ENCODE assay signal across 2 cellular contexts in the genomic region with DNA sequence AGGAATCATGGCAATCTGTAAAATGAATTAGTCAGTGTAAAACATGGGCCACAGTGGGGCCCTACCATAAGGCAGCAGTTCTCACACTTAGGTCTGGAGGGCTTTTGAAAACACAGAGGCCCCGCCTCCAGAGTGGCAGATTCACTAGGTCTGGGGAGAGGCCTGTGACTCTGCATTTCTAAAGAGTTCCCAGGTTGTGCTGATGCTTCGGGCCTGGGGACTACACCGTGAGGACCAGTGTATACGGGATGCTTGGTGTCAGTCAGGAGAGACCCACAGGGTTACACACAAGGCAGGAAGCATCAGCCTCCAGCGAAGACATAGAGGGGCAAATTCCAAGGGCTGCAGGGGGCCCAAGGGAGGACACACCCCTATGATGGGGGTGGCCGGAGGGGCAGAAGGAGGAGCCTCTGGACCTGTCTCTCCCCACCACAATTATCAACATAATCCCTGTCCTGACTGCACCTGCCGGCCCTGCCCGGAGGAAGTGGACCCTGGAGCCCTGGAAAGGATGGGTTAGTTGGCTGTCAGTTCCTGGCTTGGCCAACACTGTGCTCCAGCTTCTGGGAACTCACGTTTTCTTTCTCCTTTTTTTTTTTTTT.
TF ChIP-seq lines count a peak whose summit lies in the region.

No MANE protein-coding gene starts in this region.

TF ChIP-seq in GM23338, 12 proteins besides CTCF, POLR2A, EP300 and RAD21 (continued from another document):
- TF ChIP-seq, protein P1, sequence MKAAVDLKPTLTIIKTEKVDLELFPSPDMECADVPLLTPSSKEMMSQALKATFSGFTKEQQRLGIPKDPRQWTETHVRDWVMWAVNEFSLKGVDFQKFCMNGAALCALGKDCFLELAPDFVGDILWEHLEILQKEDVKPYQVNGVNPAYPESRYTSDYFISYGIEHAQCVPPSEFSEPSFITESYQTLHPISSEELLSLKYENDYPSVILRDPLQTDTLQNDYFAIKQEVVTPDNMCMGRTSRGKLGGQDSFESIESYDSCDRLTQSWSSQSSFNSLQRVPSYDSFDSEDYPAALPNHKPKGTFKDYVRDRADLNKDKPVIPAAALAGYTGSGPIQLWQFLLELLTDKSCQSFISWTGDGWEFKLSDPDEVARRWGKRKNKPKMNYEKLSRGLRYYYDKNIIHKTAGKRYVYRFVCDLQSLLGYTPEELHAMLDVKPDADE (IDR thresholded peaks at IDR 0.05): no peak
- TF ChIP-seq ZNF331 (CRISPR knock-in tag; IDR thresholded peaks at IDR 0.05; ENCODE audit: low read depth) (no peak), STAT1 (IDR thresholded peaks at IDR 0.05; ENCODE audit: unreplicated experiment) (no peak), CREB1 (CRISPR knock-in tag; IDR thresholded peaks at IDR 0.05; ENCODE audit: low read depth) (no peak), NANOG (IDR thresholded peaks at IDR 0.05; ENCODE audit: borderline replicate concordance) (no peak)
- TF ChIP-seq, protein P2, sequence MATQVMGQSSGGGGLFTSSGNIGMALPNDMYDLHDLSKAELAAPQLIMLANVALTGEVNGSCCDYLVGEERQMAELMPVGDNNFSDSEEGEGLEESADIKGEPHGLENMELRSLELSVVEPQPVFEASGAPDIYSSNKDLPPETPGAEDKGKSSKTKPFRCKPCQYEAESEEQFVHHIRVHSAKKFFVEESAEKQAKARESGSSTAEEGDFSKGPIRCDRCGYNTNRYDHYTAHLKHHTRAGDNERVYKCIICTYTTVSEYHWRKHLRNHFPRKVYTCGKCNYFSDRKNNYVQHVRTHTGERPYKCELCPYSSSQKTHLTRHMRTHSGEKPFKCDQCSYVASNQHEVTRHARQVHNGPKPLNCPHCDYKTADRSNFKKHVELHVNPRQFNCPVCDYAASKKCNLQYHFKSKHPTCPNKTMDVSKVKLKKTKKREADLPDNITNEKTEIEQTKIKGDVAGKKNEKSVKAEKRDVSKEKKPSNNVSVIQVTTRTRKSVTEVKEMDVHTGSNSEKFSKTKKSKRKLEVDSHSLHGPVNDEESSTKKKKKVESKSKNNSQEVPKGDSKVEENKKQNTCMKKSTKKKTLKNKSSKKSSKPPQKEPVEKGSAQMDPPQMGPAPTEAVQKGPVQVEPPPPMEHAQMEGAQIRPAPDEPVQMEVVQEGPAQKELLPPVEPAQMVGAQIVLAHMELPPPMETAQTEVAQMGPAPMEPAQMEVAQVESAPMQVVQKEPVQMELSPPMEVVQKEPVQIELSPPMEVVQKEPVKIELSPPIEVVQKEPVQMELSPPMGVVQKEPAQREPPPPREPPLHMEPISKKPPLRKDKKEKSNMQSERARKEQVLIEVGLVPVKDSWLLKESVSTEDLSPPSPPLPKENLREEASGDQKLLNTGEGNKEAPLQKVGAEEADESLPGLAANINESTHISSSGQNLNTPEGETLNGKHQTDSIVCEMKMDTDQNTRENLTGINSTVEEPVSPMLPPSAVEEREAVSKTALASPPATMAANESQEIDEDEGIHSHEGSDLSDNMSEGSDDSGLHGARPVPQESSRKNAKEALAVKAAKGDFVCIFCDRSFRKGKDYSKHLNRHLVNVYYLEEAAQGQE (IDR thresholded peaks at IDR 0.05; ENCODE audit: unreplicated experiment): no peak
- TF ChIP-seq, protein P3, sequence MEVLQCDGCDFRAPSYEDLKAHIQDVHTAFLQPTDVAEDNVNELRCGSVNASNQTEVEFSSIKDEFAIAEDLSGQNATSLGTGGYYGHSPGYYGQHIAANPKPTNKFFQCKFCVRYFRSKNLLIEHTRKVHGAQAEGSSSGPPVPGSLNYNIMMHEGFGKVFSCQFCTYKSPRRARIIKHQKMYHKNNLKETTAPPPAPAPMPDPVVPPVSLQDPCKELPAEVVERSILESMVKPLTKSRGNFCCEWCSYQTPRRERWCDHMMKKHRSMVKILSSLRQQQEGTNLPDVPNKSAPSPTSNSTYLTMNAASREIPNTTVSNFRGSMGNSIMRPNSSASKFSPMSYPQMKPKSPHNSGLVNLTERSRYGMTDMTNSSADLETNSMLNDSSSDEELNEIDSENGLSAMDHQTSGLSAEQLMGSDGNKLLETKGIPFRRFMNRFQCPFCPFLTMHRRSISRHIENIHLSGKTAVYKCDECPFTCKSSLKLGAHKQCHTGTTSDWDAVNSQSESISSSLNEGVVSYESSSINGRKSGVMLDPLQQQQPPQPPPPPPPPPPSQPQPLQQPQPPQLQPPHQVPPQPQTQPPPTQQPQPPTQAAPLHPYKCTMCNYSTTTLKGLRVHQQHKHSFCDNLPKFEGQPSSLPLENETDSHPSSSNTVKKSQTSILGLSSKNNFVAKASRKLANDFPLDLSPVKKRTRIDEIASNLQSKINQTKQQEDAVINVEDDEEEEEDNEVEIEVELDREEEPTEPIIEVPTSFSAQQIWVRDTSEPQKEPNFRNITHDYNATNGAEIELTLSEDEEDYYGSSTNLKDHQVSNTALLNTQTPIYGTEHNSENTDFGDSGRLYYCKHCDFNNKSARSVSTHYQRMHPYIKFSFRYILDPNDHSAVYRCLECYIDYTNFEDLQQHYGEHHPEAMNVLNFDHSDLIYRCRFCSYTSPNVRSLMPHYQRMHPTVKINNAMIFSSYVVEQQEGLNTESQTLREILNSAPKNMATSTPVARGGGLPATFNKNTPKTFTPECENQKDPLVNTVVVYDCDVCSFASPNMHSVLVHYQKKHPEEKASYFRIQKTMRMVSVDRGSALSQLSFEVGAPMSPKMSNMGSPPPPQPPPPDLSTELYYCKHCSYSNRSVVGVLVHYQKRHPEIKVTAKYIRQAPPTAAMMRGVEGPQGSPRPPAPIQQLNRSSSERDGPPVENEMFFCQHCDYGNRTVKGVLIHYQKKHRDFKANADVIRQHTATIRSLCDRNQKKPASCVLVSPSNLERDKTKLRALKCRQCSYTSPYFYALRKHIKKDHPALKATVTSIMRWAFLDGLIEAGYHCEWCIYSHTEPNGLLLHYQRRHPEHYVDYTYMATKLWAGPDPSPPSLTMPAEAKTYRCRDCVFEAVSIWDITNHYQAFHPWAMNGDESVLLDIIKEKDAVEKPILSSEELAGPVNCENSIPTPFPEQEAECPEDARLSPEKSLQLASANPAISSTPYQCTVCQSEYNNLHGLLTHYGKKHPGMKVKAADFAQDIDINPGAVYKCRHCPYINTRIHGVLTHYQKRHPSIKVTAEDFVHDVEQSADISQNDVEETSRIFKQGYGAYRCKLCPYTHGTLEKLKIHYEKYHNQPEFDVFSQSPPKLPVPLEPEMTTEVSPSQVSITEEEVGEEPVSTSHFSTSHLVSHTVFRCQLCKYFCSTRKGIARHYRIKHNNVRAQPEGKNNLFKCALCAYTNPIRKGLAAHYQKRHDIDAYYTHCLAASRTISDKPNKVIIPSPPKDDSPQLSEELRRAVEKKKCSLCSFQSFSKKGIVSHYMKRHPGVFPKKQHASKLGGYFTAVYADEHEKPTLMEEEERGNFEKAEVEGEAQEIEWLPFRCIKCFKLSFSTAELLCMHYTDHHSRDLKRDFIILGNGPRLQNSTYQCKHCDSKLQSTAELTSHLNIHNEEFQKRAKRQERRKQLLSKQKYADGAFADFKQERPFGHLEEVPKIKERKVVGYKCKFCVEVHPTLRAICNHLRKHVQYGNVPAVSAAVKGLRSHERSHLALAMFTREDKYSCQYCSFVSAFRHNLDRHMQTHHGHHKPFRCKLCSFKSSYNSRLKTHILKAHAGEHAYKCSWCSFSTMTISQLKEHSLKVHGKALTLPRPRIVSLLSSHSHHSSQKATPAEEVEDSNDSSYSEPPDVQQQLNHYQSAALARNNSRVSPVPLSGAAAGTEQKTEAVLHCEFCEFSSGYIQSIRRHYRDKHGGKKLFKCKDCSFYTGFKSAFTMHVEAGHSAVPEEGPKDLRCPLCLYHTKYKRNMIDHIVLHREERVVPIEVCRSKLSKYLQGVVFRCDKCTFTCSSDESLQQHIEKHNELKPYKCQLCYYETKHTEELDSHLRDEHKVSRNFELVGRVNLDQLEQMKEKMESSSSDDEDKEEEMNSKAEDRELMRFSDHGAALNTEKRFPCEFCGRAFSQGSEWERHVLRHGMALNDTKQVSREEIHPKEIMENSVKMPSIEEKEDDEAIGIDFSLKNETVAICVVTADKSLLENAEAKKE (CRISPR knock-in tag; IDR thresholded peaks at IDR 0.05): no peak

TF ChIP-seq in WTC11, 78 proteins besides CTCF, POLR2A, EP300 and RAD21 (continued from another document):
- TF ChIP-seq FOXJ3 (CRISPR knock-in tag; IDR thresholded peaks at IDR 0.05; ENCODE audit: borderline replicate concordance): no peak
- no peak for TF ChIP-seq MXD4 (CRISPR knock-in tag; IDR thresholded peaks at IDR 0.05; ENCODE audit: borderline replicate concordance)
- TF ChIP-seq TP53 (CRISPR knock-in tag; IDR thresholded peaks at IDR 0.05): no peak
- 0 out of 2 replicates have a peak, but pooled peaks have one; percentile 43 for TF ChIP-seq TEAD4 (CRISPR knock-in tag; IDR thresholded peaks at IDR 0.05)
- TF ChIP-seq IRF2 (CRISPR knock-in tag; IDR thresholded peaks at IDR 0.05; ENCODE audit: borderline replicate concordance, low read depth): no peak
- no peak for TF ChIP-seq GRHL2 (CRISPR knock-in tag; IDR thresholded peaks at IDR 0.05; ENCODE audit: insufficient replicate concordance, severe bottlenecking)
- TF ChIP-seq PRRX2 (CRISPR knock-in tag; IDR thresholded peaks at IDR 0.05): no peak
- no peak for TF ChIP-seq FOXP1 (CRISPR knock-in tag; IDR thresholded peaks at IDR 0.05; ENCODE audit: borderline replicate concordance)
- no peak for TF ChIP-seq ZNF671 (CRISPR knock-in tag; IDR thresholded peaks at IDR 0.05)
- TF ChIP-seq, protein P4, sequence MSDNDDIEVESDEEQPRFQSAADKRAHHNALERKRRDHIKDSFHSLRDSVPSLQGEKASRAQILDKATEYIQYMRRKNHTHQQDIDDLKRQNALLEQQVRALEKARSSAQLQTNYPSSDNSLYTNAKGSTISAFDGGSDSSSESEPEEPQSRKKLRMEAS (CRISPR knock-in tag; IDR thresholded peaks at IDR 0.05): 0 out of 2 replicates have a peak, but pooled peaks have one; percentile 2
- no peak for TF ChIP-seq ZNF317 (CRISPR knock-in tag; IDR thresholded peaks at IDR 0.05; ENCODE audit: borderline replicate concordance, low read depth)
- no peak for TF ChIP-seq SP1 (CRISPR knock-in tag; conservative IDR thresholded peaks at IDR 0.05)
- no peak for TF ChIP-seq ZNF121 (CRISPR knock-in tag; IDR thresholded peaks at IDR 0.05)
